ENCODE assay signal across 19 cellular contexts in genomic region chr6:7593234-7593633, GRCh38. TPM values are rescaled to one million over a fixed set of nuclear protein-coding genes. Genes with fewer than 3 reads are reported as not detected.
"Had no signal": no experiment of that assay in that cellular context is flagged by ENCODE, and none has a peak within 500 bp of the region (broad histone marks: within the 10 kb centered on the region; RNA-seq: fewer than 3 reads in every experiment).

No MANE protein-coding gene starts in this region.

- DNase-seq: activated CD4-positive, alpha-beta memory T cell treated with anti-CD3 and anti-CD28 coated beads, Interleukin-2, amount 10 ng/mL, durations not matched to agents 7 days and 5 days; activated CD4-positive, alpha-beta T cell treated with anti-CD3 and anti-CD28 coated beads for 4 hours; activated effector memory CD4-positive, alpha-beta T cell treated with anti-CD3 and anti-CD28 coated beads, Interleukin-2, amount 50 U/mL, for 16 hours; activated T-cell treated with anti-CD3 and anti-CD28 coated beads, Interleukin-2, amount 50 U/mL, for 4 hours; amygdala; body of pancreas; cortex of kidney; effector CD8-positive, alpha-beta T cell; esophagus squamous epithelium; hypothalamus; naive thymus-derived CD8-positive, alpha-beta T cell; posterior cingulate gyrus; retina; stimulated activated CD4-positive, alpha-beta T cell treated with anti-CD3 and anti-CD28 coated beads, Interleukin-2, amount 100 ng/mL, for 48 hours; stimulated activated naive B cell treated with anti-CD40 and anti-IgM and Interleukin-4, amounts not matched to agents 10 μg/mL and 1 μg/mL and 100 μg/mL, for 72 hours; tibial artery; WERI-Rb-1 had no signal

- H3K4me3 ChIP-seq: body of pancreas, esophagus squamous epithelium, lung, tibial artery had no signal

- H3K27ac ChIP-seq: body of pancreas, esophagus squamous epithelium, tibial artery, WERI-Rb-1 had no signal

- H3K9me3 ChIP-seq: body of pancreas, esophagus squamous epithelium, tibial artery had no signal

- H3K27me3 Mint-ChIP-seq: activated CD4-positive, alpha-beta memory T cell treated with anti-CD3 and anti-CD28 coated beads, Interleukin-2, amount 10 ng/mL, durations not matched to agents 7 days and 5 days; activated naive CD4-positive, alpha-beta T cell treated with anti-CD3 and anti-CD28 coated beads, Interleukin-2, amount 50 U/mL, for 24 hours; naive thymus-derived CD8-positive, alpha-beta T cell; stimulated activated naive B cell treated with anti-CD40 and anti-IgM and Interleukin-4, amounts not matched to agents 10 μg/mL and 1 μg/mL and 100 μg/mL, for 72 hours had no signal

- H3K4me3 Mint-ChIP-seq: activated CD4-positive, alpha-beta memory T cell treated with anti-CD3 and anti-CD28 coated beads, Interleukin-2, amount 10 ng/mL, durations not matched to agents 7 days and 5 days; stimulated activated naive B cell treated with anti-CD40 and anti-IgM and Interleukin-4, amounts not matched to agents 10 μg/mL and 1 μg/mL and 100 μg/mL, for 72 hours had no signal

- H3K27me3 ChIP-seq: body of pancreas, esophagus squamous epithelium, tibial artery had no signal

- ATAC-seq: activated T-cell treated with anti-CD3 and anti-CD28 coated beads, Interleukin-2, amount 50 U/mL, for 4 hours; body of pancreas; naive thymus-derived CD8-positive, alpha-beta T cell; stimulated activated naive B cell treated with anti-CD40 and anti-IgM and Interleukin-4, amounts not matched to agents 10 μg/mL and 1 μg/mL and 100 μg/mL, for 72 hours had no signal

- H3K9me3 Mint-ChIP-seq: activated CD4-positive, alpha-beta memory T cell treated with anti-CD3 and anti-CD28 coated beads, Interleukin-2, amount 10 ng/mL, durations not matched to agents 7 days and 5 days; activated naive CD4-positive, alpha-beta T cell treated with anti-CD3 and anti-CD28 coated beads, Interleukin-2, amount 50 U/mL, for 24 hours; activated T-cell treated with anti-CD3 and anti-CD28 coated beads, Interleukin-2, amount 50 U/mL, for 4 hours; naive thymus-derived CD8-positive, alpha-beta T cell; stimulated activated naive B cell treated with anti-CD40 and anti-IgM and Interleukin-4, amounts not matched to agents 10 μg/mL and 1 μg/mL and 100 μg/mL, for 72 hours had no signal

- H3K27ac Mint-ChIP-seq: activated CD4-positive, alpha-beta memory T cell treated with anti-CD3 and anti-CD28 coated beads, Interleukin-2, amount 10 ng/mL, durations not matched to agents 7 days and 5 days; stimulated activated naive B cell treated with anti-CD40 and anti-IgM and Interleukin-4, amounts not matched to agents 10 μg/mL and 1 μg/mL and 100 μg/mL, for 72 hours had no signal

RNA-seq across cellular contexts. Expression of gene DSP, which starts 51.8 kb away (rescaled TPM):
- polyA plus RNA-seq: naive thymus-derived CD8-positive, alpha-beta T cell had no signal
